ENCODE assay signal across 15 cellular contexts in genomic region chr10:91627344-91628102, GRCh38. TPM values are rescaled to one million over a fixed set of nuclear protein-coding genes. Genes with fewer than 3 reads are reported as not detected.
DNase-seq lines count a peak whose midpoint lies in the region; ATAC-seq, FAIRE-seq and TF ChIP-seq lines count a peak whose summit lies in the region.
"Had no signal": no experiment of that assay in that cellular context is flagged by ENCODE, and none has a peak within 500 bp of the region (broad histone marks: within the 10 kb centered on the region; RNA-seq: fewer than 3 reads in every experiment).

No MANE protein-coding gene starts in this region.

- no peak overlapping the region for H3K4me2 ChIP-seq in A549

- no peak overlapping the region for H3K27ac Mint-ChIP-seq in type B pancreatic cell
- H3K27ac Mint-ChIP-seq: activated naive CD8-positive, alpha-beta T cell; activated T-cell treated with anti-CD3 and anti-CD28 coated beads, Interleukin-2, amount 50 U/mL, for 24 hours had no signal

- in situ Hi-C loops in SK-MEL-5 (cut with HindIII; ENCODE audit: low pct_unique_long_range_greater_than_20kb, low sequenced_read_pairs) (no loop called here), G401 (cut with HindIII; ENCODE audit: low sequenced_read_pairs) (no loop called here)

- H3K27me3 Mint-ChIP-seq in type B pancreatic cell, result peaks cover 4% of the 10 kb centered on the region

- peaks cover 1% of the 10 kb centered on the region for H3K4me1 Mint-ChIP-seq in type B pancreatic cell (ENCODE audit: unreplicated experiment)

- peak in 1 of 2 experiments; percentile 39; a peak in 3 of 5 replicates for TF ChIP-seq RAD21 in A549 (conservative IDR thresholded peaks at IDR 0.05 in 1 of 2, IDR thresholded peaks at IDR 0.05 in 1 of 2)

- H3K27me3 ChIP-seq in foreskin keratinocyte, result no peaks in the 10 kb centered on the region
- no peaks in the 10 kb centered on the region for H3K27me3 ChIP-seq in psoas muscle (ENCODE audit: insufficient read depth in 3 of 3, low read length in 2 of 3)
- H3K27me3 ChIP-seq: breast epithelium had no signal

- peaks cover 27% of the 10 kb centered on the region for H3K36me3 Mint-ChIP-seq in type B pancreatic cell

- CTCF ChIA-PET in A549 (lab: Yijun Ruan, JAX), result interaction anchor here (1.1 to 3.4 kb wide), 7 partner anchors 8 to 329 kb away, joined by 3 to 16 read pairs (median 6); no protein-coding TSS in a partner anchor

- TF ChIP-seq POLR2A in A549 (IDR thresholded peaks at IDR 0.05; ENCODE audit: low read length), result no peak

- no peak for TF ChIP-seq CTCF in A549 (IDR thresholded peaks at IDR 0.05)
- TF ChIP-seq CTCF in foreskin keratinocyte (conservative IDR thresholded peaks at IDR 0.05), result peak; percentile 21
- TF ChIP-seq CTCF in psoas muscle (IDR thresholded peaks at IDR 0.05), result no peak
- no peak for TF ChIP-seq CTCF in type B pancreatic cell (conservative IDR thresholded peaks at IDR 0.05)

- H3K36me3 ChIP-seq in psoas muscle (ENCODE audit: insufficient read depth in 1 of 2, low read depth in 1 of 2), result peaks cover 0 to 54% of the 10 kb centered on the region in 2 donors
- H3K36me3 ChIP-seq: breast epithelium, transverse colon had no signal

- no peak overlapping the region for H3K27ac ChIP-seq in A549
- no peak overlapping the region for H3K27ac ChIP-seq in foreskin keratinocyte
- H3K27ac ChIP-seq in psoas muscle, result peak overlapping the region; percentile 92
- H3K27ac ChIP-seq: breast epithelium had no signal

- H3K4me1 ChIP-seq in A549, result peaks cover 23% of the 10 kb centered on the region; the same call in 2 of the 3 replicates
- no peaks in the 10 kb centered on the region for H3K4me1 ChIP-seq in foreskin keratinocyte
- H3K4me1 ChIP-seq in psoas muscle, result peaks cover 12% of the 10 kb centered on the region

- intact Hi-C loops in psoas muscle (cut with DNase I), result no loop called here

- DNase-seq in A549 (ENCODE audit: low read depth in 1 of 2, low spot score in 1 of 2), result no peak
- peak; percentile 37 for DNase-seq in SK-MEL-5 (ENCODE audit: low read depth, low spot score)
- no peak for DNase-seq in foreskin keratinocyte
- DNase-seq in psoas muscle, result no peak
- DNase-seq in G401 (ENCODE audit: low spot score), result no peak
- no peak for DNase-seq in type B pancreatic cell (ENCODE audit: extremely low spot score, unreplicated experiment)
- DNase-seq: activated T-cell treated with anti-CD3 and anti-CD28 coated beads, Interleukin-2, amount 50 U/mL, for 24 hours; COR-L47; NCI-H187; NK-92 treated with Interleukin-12 subunit alpha and Interleukin-12 subunit beta, amount 100 ng/mL, for 24 hours; transverse colon had no signal

- H3K4me3 Mint-ChIP-seq in type B pancreatic cell, result no peak overlapping the region
- H3K4me3 Mint-ChIP-seq: activated naive CD8-positive, alpha-beta T cell; activated T-cell treated with anti-CD3 and anti-CD28 coated beads, Interleukin-2, amount 50 U/mL, for 24 hours had no signal

- H3K9me3 ChIP-seq in A549 (no peaks in the 10 kb centered on the region), psoas muscle (no peaks in the 10 kb centered on the region)
- H3K9me3 ChIP-seq: breast epithelium, transverse colon had no signal

- no peak for TF ChIP-seq EP300 in A549 (IDR thresholded peaks at IDR 0.05)

- ATAC-seq in A549 (peak; percentile 39 to 61; a peak in 4 of 6 replicates), foreskin keratinocyte (no peak), psoas muscle (peak in 1 of 4 donors; percentile 8), HG02610 (IDR thresholded peaks at IDR 0.05; ENCODE audit: unreplicated experiment) (no peak), GM18519 (IDR thresholded peaks at IDR 0.05; ENCODE audit: low FRiP score, unreplicated experiment) (no peak)

- 81% methylated on average over 7 of the region's 7 CpGs for WGBS in A549 (ENCODE audit: missing lambda C conversion rate)
- WGBS in psoas muscle, 3 donors, result 22 to 43% (median 28%) methylated on average over 7 of the region's 7 CpGs

- FAIRE-seq in A549 (lab: Jason Lieb, UNC), result no peak

- H3K9me3 Mint-ChIP-seq in type B pancreatic cell, result peaks cover 7% of the 10 kb centered on the region

- no peak overlapping the region for H3K4me3 ChIP-seq in A549
- peak overlapping the region; percentile 70 for H3K4me3 ChIP-seq in psoas muscle
- H3K4me3 ChIP-seq: breast epithelium, transverse colon had no signal

- POLR2A ChIA-PET in A549 (lab: Yijun Ruan, JAX), result no interaction called here

TF ChIP-seq in A549, 52 proteins besides CTCF, POLR2A, EP300 and RAD21:
- TF ChIP-seq POLR2AphosphoS2 (conservative IDR thresholded peaks at IDR 0.05; ENCODE audit: low read length) (no peak), KDM5A (IDR thresholded peaks at IDR 0.05) (no peak), TFCP2L1 (CRISPR knock-in tag; IDR thresholded peaks at IDR 0.05) (no peak), SREBF2 (IDR thresholded peaks at IDR 0.05) (no peak), FOSL2 (IDR thresholded peaks at IDR 0.05) (no peak), FOSL2 (CRISPR knock-in tag; IDR thresholded peaks at IDR 0.05) (no peak), ZC3H11A (IDR thresholded peaks at IDR 0.05) (no peak), NPAS2 (CRISPR knock-in tag; IDR thresholded peaks at IDR 0.05; ENCODE audit: borderline replicate concordance) (no peak), RCOR1 (IDR thresholded peaks at IDR 0.05; ENCODE audit: low read depth, low read length) (no peak), HEYL (CRISPR knock-in tag; IDR thresholded peaks at IDR 0.05) (no peak), KDM1A (IDR thresholded peaks at IDR 0.05; ENCODE audit: low read depth) (no peak), ELK1 (IDR thresholded peaks at IDR 0.05; ENCODE audit: low read depth, low read length) (no peak), RARB (CRISPR knock-in tag; IDR thresholded peaks at IDR 0.05) (no peak), EHMT2 (IDR thresholded peaks at IDR 0.05; ENCODE audit: low read depth) (no peak), RFX5 (IDR thresholded peaks at IDR 0.05) (no peak), JUNB (IDR thresholded peaks at IDR 0.05) (no peak), EHF (CRISPR knock-in tag; IDR thresholded peaks at IDR 0.05) (no peak), ATOH8 (CRISPR knock-in tag; IDR thresholded peaks at IDR 0.05; ENCODE audit: low read depth) (no peak)

RNA-seq across cellular contexts. Expression of gene PPP1R3C, which starts 5.3 kb away (rescaled TPM):
- polyA plus RNA-seq in A549 (2011; rRNA removed), result 19.7 and 20.0 TPM in 2 replicates
- polyA plus RNA-seq in A549 (2012; cell fraction: cytosol; rRNA removed), result 4.4 and 5.5 TPM in 2 replicates
- 2.3 and 3.9 TPM in 2 replicates for polyA plus RNA-seq in A549 (2012; cell fraction: nucleus; rRNA removed)
- polyA plus RNA-seq in A549 (2017; fragmentation: RNase III; extraction: RNeasy Plus Mini Kit Qiagen cat#74134 plus additional on column Dnase treatment), result 9.8 to 10.9 TPM (median 10.5 TPM) in 3 replicates
- 19.0 and 21.4 TPM in 2 replicates for polyA minus RNA-seq in A549 (2011; rRNA and poly(A)+ RNA removed)
- total RNA-seq in SK-MEL-5 (2014; rRNA removed; shearing (Covaris generic)), result 12.2 and 13.2 TPM in 2 replicates
- 7.1 and 9.3 TPM in 2 replicates for polyA plus RNA-seq in SK-MEL-5 (2015; cell fraction: cytosol; rRNA removed)
- 3.9 and 6.4 TPM in 2 replicates for polyA plus RNA-seq in SK-MEL-5 (2015; cell fraction: nucleus; rRNA removed)
- 0.85 and 2.2 TPM in 2 replicates for total RNA-seq in foreskin keratinocyte
- 0.43 and 0.87 TPM in 2 replicates for polyA plus RNA-seq in foreskin keratinocyte
- total RNA-seq in psoas muscle, result 100 to 1,000 TPM in 3 of 4 donors, 10 to 100 TPM in 1; 89.6 to 359 (median 280) TPM
- polyA plus RNA-seq in psoas muscle, result 100 to 1,000 TPM in 1 of 3 donors, 10 to 100 TPM in 2; 38.5 to 111 (median 59.1) TPM
- 4.2 and 7.9 TPM in 2 replicates for total RNA-seq in G401 (2014; rRNA removed; shearing (Covaris generic))
- total RNA-seq in type B pancreatic cell (ENCODE audit: low replicate concordance), result 5.4 and 7.8 TPM in 2 replicates

Comparison
In these comparisons a context has a peak if more than half of its experiments do, and no peak if none do; other contexts are left out.
1. ATAC-seq: peak in A549 (2 of 2); none in foreskin keratinocyte (single experiment), HG02610 (single experiment) and GM18519 (single experiment).